Comparison of ENCODE assay signal across 21 cellular contexts in the genomic region with DNA sequence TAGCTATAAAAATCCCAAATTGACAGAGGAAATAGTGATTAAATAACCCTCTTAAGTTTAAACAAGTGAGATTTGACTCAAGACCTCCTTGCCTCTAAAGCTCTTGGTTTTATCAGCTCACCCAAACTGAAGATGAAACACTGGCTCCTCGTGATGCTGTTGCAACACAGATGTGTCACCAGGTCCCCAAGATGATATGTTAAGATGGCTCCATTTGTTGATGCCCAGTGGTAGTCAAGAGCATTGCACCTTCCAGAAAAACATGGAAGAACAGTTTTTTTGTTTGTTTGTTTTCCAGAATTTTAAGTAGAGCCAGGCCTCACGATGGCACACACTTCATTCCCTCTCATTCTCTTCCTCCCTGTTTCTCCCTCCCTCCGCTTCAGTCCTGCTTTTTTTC.
DNase-seq lines count a peak whose midpoint lies in the region; ATAC-seq, FAIRE-seq and TF ChIP-seq lines count a peak whose summit lies in the region.
"Had no signal": no experiment of that assay in that cellular context is flagged by ENCODE, and none has a peak within 500 bp of the region (broad histone marks: within the 10 kb centered on the region; RNA-seq: fewer than 3 reads in every experiment).

No MANE protein-coding gene starts in this region.

- no peaks in the 10 kb centered on the region for H3K9me2 ChIP-seq in GM23248 (ENCODE audit: insufficient read depth)

- ATAC-seq in stimulated activated effector memory CD8-positive, alpha-beta T cell treated with anti-CD3 and anti-CD28 coated beads, Interleukin-12 subunit alpha, Interleukin-12 subunit beta, amount 100 ng/mL, for 72 hours = no peak
- ATAC-seq: HepG2, sciatic nerve had no signal

- in situ Hi-C loops in GM23248 (cut with MboI) = no loop called here

- no peak overlapping the region for H3K9ac ChIP-seq in GM23248
- H3K9ac ChIP-seq in neural progenitor cell = no peak overlapping the region

- H3K4me1 Mint-ChIP-seq in neural progenitor cell = peaks cover 26% of the 10 kb centered on the region
- H3K4me1 Mint-ChIP-seq in stimulated activated effector memory CD8-positive, alpha-beta T cell treated with anti-CD3 and anti-CD28 coated beads, Interleukin-12 subunit alpha, Interleukin-12 subunit beta, amount 100 ng/mL, for 72 hours = no peaks in the 10 kb centered on the region
- H3K4me1 Mint-ChIP-seq: activated CD4-positive, alpha-beta T cell treated with anti-CD3 and anti-CD28 coated beads, Interleukin-2, amount 10 ng/mL, durations not matched to agents 24 days and 14 days had no signal

- H3K4me1 ChIP-seq in GM23248 (ENCODE audit: insufficient read depth) (peaks cover 8% of the 10 kb centered on the region), neural progenitor cell (peaks cover 28% of the 10 kb centered on the region)
- H3K4me1 ChIP-seq: colonic mucosa, upper lobe of left lung had no signal

- no peak for TF ChIP-seq CTCF in NB4 (IDR thresholded peaks at IDR 0.05; ENCODE audit: low read depth, low read length)
- TF ChIP-seq CTCF in cardiac fibroblast (IDR thresholded peaks at IDR 0.05; ENCODE audit: low read depth, low read length) = peak; percentile 43
- peak; percentile 5 for TF ChIP-seq CTCF in neural progenitor cell (IDR thresholded peaks at IDR 0.05)

- H3K79me2 ChIP-seq in GM23248 (ENCODE audit: insufficient read depth) = no peaks in the 10 kb centered on the region
- no peaks in the 10 kb centered on the region for H3K79me2 ChIP-seq in neural progenitor cell (ENCODE audit: low read depth)

- peak; percentile 43 for DNase-seq in GM23248
- peak; percentile 24 for DNase-seq in NB4 (ENCODE audit: low read depth)
- peak in 1 of 2 donors; percentile 34 for DNase-seq in cardiac fibroblast (ENCODE audit: low read depth in 2 of 2)
- DNase-seq in neural progenitor cell (ENCODE audit: low spot score) = no peak
- no peak for DNase-seq in stimulated activated effector memory CD8-positive, alpha-beta T cell treated with anti-CD3 and anti-CD28 coated beads, Interleukin-12 subunit alpha, Interleukin-12 subunit beta, amount 100 ng/mL, for 72 hours (ENCODE audit: low spot score in 2 of 2)
- no peak for DNase-seq in stimulated activated CD4-positive, alpha-beta T cell treated with anti-CD3 and anti-CD28 coated beads, Interleukin-4, amount 100 ng/mL, for 4 hours
- no peak for DNase-seq in GM12892 (ENCODE audit: insufficient read length)
- DNase-seq: activated CD4-positive, alpha-beta T cell treated with anti-CD3 and anti-CD28 coated beads, Interleukin-2, amount 10 ng/mL, durations not matched to agents 24 days and 14 days; activated T-cell treated with anti-CD3 and anti-CD28 coated beads, Interleukin-2, amount 50 U/mL, for 1 hour; CD4-positive, alpha-beta T cell; colonic mucosa; GOT3; mammary epithelial cell; NCI-H1436 treated with DMSO at 0.1 percent for 48 hours; Right ventricle myocardium superior; stimulated activated CD4-positive, alpha-beta T cell treated with anti-CD3 and anti-CD28 coated beads, Interleukin-4, amount 100 ng/mL, for 1 hour; T1000; upper lobe of left lung had no signal

- H3K36me3 ChIP-seq in GM23248 (ENCODE audit: low read depth) = no peaks in the 10 kb centered on the region
- no peaks in the 10 kb centered on the region for H3K36me3 ChIP-seq in neural progenitor cell
- H3K36me3 ChIP-seq: colonic mucosa, upper lobe of left lung had no signal

- no peak for TF ChIP-seq POLR2A in NB4 (IDR thresholded peaks at IDR 0.05; ENCODE audit: extremely low read depth, insufficient read length)
- no peak for TF ChIP-seq POLR2A in GM12892 (IDR thresholded peaks at IDR 0.05; ENCODE audit: low read depth, low read length)

- H3K4me2 ChIP-seq in GM23248 (ENCODE audit: unreplicated experiment) = no peak overlapping the region
- H3K4me2 ChIP-seq in neural progenitor cell = no peak overlapping the region

- no peak for FAIRE-seq in GM12892 (lab: Jason Lieb, UNC)
- FAIRE-seq: G401.6, HepG2 had no signal

- no peaks in the 10 kb centered on the region for H3K36me3 Mint-ChIP-seq in neural progenitor cell
- no peaks in the 10 kb centered on the region for H3K36me3 Mint-ChIP-seq in stimulated activated effector memory CD8-positive, alpha-beta T cell treated with anti-CD3 and anti-CD28 coated beads, Interleukin-12 subunit alpha, Interleukin-12 subunit beta, amount 100 ng/mL, for 72 hours

- H3K9me3 Mint-ChIP-seq in neural progenitor cell = peaks cover 9% of the 10 kb centered on the region
- H3K9me3 Mint-ChIP-seq in stimulated activated effector memory CD8-positive, alpha-beta T cell treated with anti-CD3 and anti-CD28 coated beads, Interleukin-12 subunit alpha, Interleukin-12 subunit beta, amount 100 ng/mL, for 72 hours = no peaks in the 10 kb centered on the region
- H3K9me3 Mint-ChIP-seq: activated CD4-positive, alpha-beta T cell treated with anti-CD3 and anti-CD28 coated beads, Interleukin-2, amount 10 ng/mL, durations not matched to agents 24 days and 14 days; CD4-positive, alpha-beta T cell had no signal

- 61 to 65% methylated on average over 3 of the region's 3 CpGs for WGBS in GM23248 (ENCODE audit: low coverage in 1 of 2, low lambda C conversion rate in 2 of 2, missing lambda C conversion rate in 2 of 2), 2 experiments

- H3K4me3 ChIP-seq in GM23248 (no peak overlapping the region), NB4 (ENCODE audit: low read depth, low read length) (no peak overlapping the region), cardiac fibroblast (replicated peaks in 1 of 2; ENCODE audit: low read depth in 2 of 2, low read length in 2 of 2) (no peak overlapping the region), neural progenitor cell (no peak overlapping the region)
- H3K4me3 ChIP-seq: colonic mucosa, upper lobe of left lung had no signal

- H3F3A ChIP-seq in GM23248 (ENCODE audit: insufficient read depth) (no peaks in the 10 kb centered on the region), neural progenitor cell (ENCODE audit: low read depth) (peaks cover 21% of the 10 kb centered on the region)

- H3K9me3 ChIP-seq in GM23248 (ENCODE audit: low read depth) (no peaks in the 10 kb centered on the region), neural progenitor cell (ENCODE audit: low read depth) (no peaks in the 10 kb centered on the region)
- H3K9me3 ChIP-seq: colonic mucosa, upper lobe of left lung had no signal

- no peak overlapping the region for H3K4me3 Mint-ChIP-seq in neural progenitor cell
- no peak overlapping the region for H3K4me3 Mint-ChIP-seq in stimulated activated effector memory CD8-positive, alpha-beta T cell treated with anti-CD3 and anti-CD28 coated beads, Interleukin-12 subunit alpha, Interleukin-12 subunit beta, amount 100 ng/mL, for 72 hours
- H3K4me3 Mint-ChIP-seq: activated CD4-positive, alpha-beta T cell treated with anti-CD3 and anti-CD28 coated beads, Interleukin-2, amount 10 ng/mL, durations not matched to agents 24 days and 14 days; CD4-positive, alpha-beta T cell had no signal

- peak overlapping the region; percentile 81 for H3K27ac Mint-ChIP-seq in neural progenitor cell
- no peak overlapping the region for H3K27ac Mint-ChIP-seq in stimulated activated effector memory CD8-positive, alpha-beta T cell treated with anti-CD3 and anti-CD28 coated beads, Interleukin-12 subunit alpha, Interleukin-12 subunit beta, amount 100 ng/mL, for 72 hours
- H3K27ac Mint-ChIP-seq: activated CD4-positive, alpha-beta T cell treated with anti-CD3 and anti-CD28 coated beads, Interleukin-2, amount 10 ng/mL, durations not matched to agents 24 days and 14 days; CD4-positive, alpha-beta T cell had no signal

- H3K27ac ChIP-seq in GM23248 = no peak overlapping the region
- no peak overlapping the region for H3K27ac ChIP-seq in neural progenitor cell
- H3K27ac ChIP-seq: colonic mucosa, upper lobe of left lung had no signal

- peaks cover 8% of the 10 kb centered on the region for H3K27me3 Mint-ChIP-seq in neural progenitor cell (ENCODE audit: insufficient read depth, low read depth)
- H3K27me3 Mint-ChIP-seq: CD4-positive, alpha-beta T cell had no signal

- no peaks in the 10 kb centered on the region for H4K20me1 ChIP-seq in GM23248 (ENCODE audit: insufficient read depth)
- H4K20me1 ChIP-seq in neural progenitor cell (ENCODE audit: low read depth) = no peaks in the 10 kb centered on the region

- H2AFZ ChIP-seq in GM23248 = no peak overlapping the region
- no peak overlapping the region for H2AFZ ChIP-seq in neural progenitor cell (replicated peaks)

- no peaks in the 10 kb centered on the region for H3K27me3 ChIP-seq in GM23248 (replicated peaks; ENCODE audit: insufficient read depth)
- H3K27me3 ChIP-seq in neural progenitor cell = no peaks in the 10 kb centered on the region
- H3K27me3 ChIP-seq: colonic mucosa, upper lobe of left lung had no signal

Comparison
In these comparisons a context has a peak if more than half of its experiments do, and no peak if none do; other contexts are left out.
1. DNase-seq: peak in GM23248 (single experiment) and NB4 (single experiment); none in neural progenitor cell (single experiment), stimulated activated effector memory CD8-positive, alpha-beta T cell treated with anti-CD3 and anti-CD28 coated beads, Interleukin-12 subunit alpha, Interleukin-12 subunit beta, amount 100 ng/mL, for 72 hours (0 of 2), stimulated activated CD4-positive, alpha-beta T cell treated with anti-CD3 and anti-CD28 coated beads, Interleukin-4, amount 100 ng/mL, for 4 hours (0 of 2) and GM12892 (single experiment).